Comparison of ENCODE assay signal across 18 cellular contexts in the genomic region with DNA sequence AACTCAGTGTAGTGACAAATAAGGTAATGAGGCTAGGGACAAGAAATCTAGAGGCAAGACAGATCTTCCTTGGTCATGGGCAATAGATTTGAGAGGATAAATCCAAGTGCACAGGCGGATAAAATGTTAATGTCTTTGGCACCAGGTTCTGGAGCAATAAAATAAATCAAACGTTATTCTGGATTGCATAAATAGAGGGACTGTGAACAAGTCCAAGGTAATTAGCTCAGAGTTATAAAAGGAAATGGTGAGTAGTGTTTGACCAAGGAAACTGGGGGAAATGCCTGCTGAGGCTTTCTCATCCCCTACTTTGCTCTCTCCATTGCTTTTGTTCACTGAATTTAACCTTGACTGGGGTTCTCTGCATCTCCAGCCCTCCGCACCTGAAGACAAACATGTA.
DNase-seq lines count a peak whose midpoint lies in the region; ATAC-seq and TF ChIP-seq lines count a peak whose summit lies in the region.
"Had no signal": no experiment of that assay in that cellular context is flagged by ENCODE, and none has a peak within 500 bp of the region (broad histone marks: within the 10 kb centered on the region; RNA-seq: fewer than 3 reads in every experiment).

No MANE protein-coding gene starts in this region.

- H3K9me3 ChIP-seq in body of pancreas = no peaks in the 10 kb centered on the region
- no peaks in the 10 kb centered on the region for H3K9me3 ChIP-seq in psoas muscle

- H3K27ac ChIP-seq in body of pancreas = peak overlapping the region in 3 of 4 donors; percentile 19 to 64 (median 25)
- H3K27ac ChIP-seq in psoas muscle = no peak overlapping the region
- H3K27ac ChIP-seq: SK-N-MC had no signal

- ATAC-seq in body of pancreas (no peak), psoas muscle (peak in 3 of 4 donors; percentile 65 to 73 (median 70)), HG03565 (IDR thresholded peaks at IDR 0.05; ENCODE audit: unreplicated experiment) (no peak), GM21367 (IDR thresholded peaks at IDR 0.05; ENCODE audit: unreplicated experiment) (no peak)
- ATAC-seq: HepG2, T-cell had no signal

- DNase-seq in NCI-H146 (lab: John Stamatoyannopoulos, UW) (peak; percentile 12), NCI-H2196 treated with DMSO at 0.1 percent for 48 hours (lab: John Stamatoyannopoulos, UW; ENCODE audit: unreplicated experiment) (peak; percentile 38), body of pancreas (no peak), psoas muscle (no peak), globus pallidus (ENCODE audit: low spot score) (no peak)
- DNase-seq: C1 segment of cervical spinal cord; CD8-positive, alpha-beta memory T cell; DMS79 treated with DMSO at 0.1 percent for 48 hours; HFFc6; KBM-7; NCI-H2029; NCI-H524; Right ventricle myocardium superior; T-cell had no signal

- H3K27me3 ChIP-seq in body of pancreas = no peaks in the 10 kb centered on the region
- no peaks in the 10 kb centered on the region for H3K27me3 ChIP-seq in psoas muscle (ENCODE audit: insufficient read depth in 3 of 3, low read length in 2 of 3)

- no peak for TF ChIP-seq POLR2A in body of pancreas (IDR thresholded peaks at IDR 0.05)

- TF ChIP-seq CTCF in body of pancreas (IDR thresholded peaks at IDR 0.05) (no peak), psoas muscle (IDR thresholded peaks at IDR 0.05) (no peak)

- no peak overlapping the region for H3K4me3 ChIP-seq in body of pancreas
- H3K4me3 ChIP-seq in psoas muscle = no peak overlapping the region
- H3K4me3 ChIP-seq: SK-N-MC had no signal

- peaks cover 4% of the 10 kb centered on the region for H3K4me1 ChIP-seq in body of pancreas
- peaks cover 3% of the 10 kb centered on the region for H3K4me1 ChIP-seq in psoas muscle

- no peaks in the 10 kb centered on the region for H3K36me3 ChIP-seq in body of pancreas (replicated peaks in 1 of 2; ENCODE audit: insufficient read depth in 1 of 2, low read depth in 2 of 2)
- no peaks in the 10 kb centered on the region for H3K36me3 ChIP-seq in psoas muscle (ENCODE audit: insufficient read depth in 1 of 2, low read depth in 1 of 2)

- intact Hi-C loops in body of pancreas (cut with DNase I) (no loop called here), psoas muscle (cut with DNase I) (no loop called here)

- WGBS in body of pancreas, 2 donors = 23 to 31% methylated on average over 3 of the region's 3 CpGs
- WGBS in psoas muscle, 3 donors = 8 to 26% (median 18%) methylated on average over 3 of the region's 3 CpGs

Comparison
In these comparisons a context has a peak if more than half of its experiments do, and no peak if none do; other contexts are left out.
1. DNase-seq: peak in NCI-H146 (single experiment) and NCI-H2196 treated with DMSO at 0.1 percent for 48 hours (single experiment); none in body of pancreas (0 of 4), psoas muscle (0 of 2) and globus pallidus (single experiment).
2. ATAC-seq: peak in psoas muscle (3 of 4); none in body of pancreas (single experiment), HG03565 (single experiment) and GM21367 (single experiment).